In the genomic region with DNA sequence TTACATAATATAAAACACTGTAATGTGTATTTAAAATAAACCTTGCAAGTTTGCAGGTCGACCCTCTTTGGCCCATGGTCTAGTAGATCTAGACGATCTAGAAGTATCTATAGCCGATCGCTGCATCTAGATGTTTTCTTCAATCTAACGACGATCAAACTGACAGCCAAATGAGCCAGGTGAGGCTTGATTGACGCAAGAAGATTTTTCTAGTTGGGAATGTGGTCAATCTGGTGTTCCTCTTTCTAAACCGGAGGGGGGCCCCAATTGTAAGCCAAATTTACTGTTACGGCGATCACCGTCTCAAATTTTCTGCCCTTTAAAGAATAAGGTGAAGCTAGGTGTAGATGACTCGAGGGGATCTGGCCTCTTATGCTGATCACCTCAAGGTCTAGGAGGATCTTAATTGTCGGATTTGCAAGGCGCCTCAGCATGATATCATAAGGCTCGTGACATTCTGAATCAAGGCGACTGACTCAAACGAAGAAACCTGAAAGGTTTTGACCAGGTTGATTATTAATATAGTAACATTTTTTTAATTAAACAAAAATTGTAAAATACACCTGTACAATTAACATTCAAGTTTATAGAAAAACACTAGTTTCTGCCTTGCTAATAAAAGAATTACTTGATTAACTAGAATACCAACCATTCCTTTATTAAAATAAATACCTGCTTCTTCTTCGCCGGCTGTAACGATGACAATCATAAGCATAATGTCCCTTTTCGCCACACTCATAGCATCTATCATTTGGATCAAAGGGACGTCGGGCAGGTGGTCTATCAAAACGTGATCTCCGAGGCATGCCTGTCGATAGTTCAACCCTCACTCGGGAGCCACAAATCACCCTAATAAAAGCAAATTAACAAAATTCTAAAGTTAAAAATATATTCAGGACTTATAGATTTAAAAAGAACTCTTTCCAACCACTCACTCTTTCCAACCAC, we compare ENCODE assay signal across 8 cellular contexts. TPM values are rescaled to one million over a fixed set of nuclear protein-coding genes. Genes with fewer than 3 reads are reported as not detected.
DNase-seq lines count a peak whose midpoint lies in the region; ATAC-seq and TF ChIP-seq lines count a peak whose summit lies in the region.

No MANE protein-coding gene starts in this region.

- H3K4me1 ChIP-seq in BLaER1 treated with 17β-estradiol and CSF1 and Interleukin-3, amounts not matched to agents 10 nM and 100 nM, result peaks cover 35 to 65% (median 47%) of the 10 kb centered on the region in 10 experiments
- peaks cover 11% of the 10 kb centered on the region for H3K4me1 ChIP-seq in colonic mucosa

- TF ChIP-seq CTCF in colonic mucosa (IDR thresholded peaks at IDR 0.05), result no peak

- H3K9ac ChIP-seq in BLaER1 treated with 17β-estradiol and CSF1 and Interleukin-3, amounts not matched to agents 10 nM and 100 nM, result peak overlapping the region; percentile 96 to 100 (median 99)
- H3K9ac ChIP-seq in colonic mucosa (ENCODE audit: low read depth in 2 of 2, low read length in 2 of 2), result peak overlapping the region; percentile 83 to 98

- no peaks in the 10 kb centered on the region for H3K27me3 ChIP-seq in BLaER1 treated with 17β-estradiol and CSF1 and Interleukin-3, amounts not matched to agents 10 nM and 100 nM
- no peaks in the 10 kb centered on the region for H3K27me3 ChIP-seq in colonic mucosa

- peaks cover 0 to 5% (median 0%) of the 10 kb centered on the region in 11 experiments; a peak in 3 of 22 replicates for H3K9me3 ChIP-seq in BLaER1 treated with 17β-estradiol and CSF1 and Interleukin-3, amounts not matched to agents 10 nM and 100 nM (replicated peaks in 1 of 11)
- H3K9me3 ChIP-seq in KOPT-K1 (ENCODE audit: insufficient read depth, low read length, poor library complexity, severe bottlenecking) (no peaks in the 10 kb centered on the region), colonic mucosa (no peaks in the 10 kb centered on the region)

- ATAC-seq in natural killer cell treated with Interleukin-12 subunit alpha and Interleukin-12 subunit beta and Interleukin-15 and Interleukin-18, amount 100 ng/mL, for 72 hours, result no peak
- ATAC-seq in HG02759 (IDR thresholded peaks at IDR 0.05; ENCODE audit: unreplicated experiment), result no peak
- no peak for ATAC-seq in GM21723 (IDR thresholded peaks at IDR 0.05; ENCODE audit: unreplicated experiment)

- no peak for DNase-seq in colonic mucosa
- no peak for DNase-seq in natural killer cell treated with Interleukin-12 subunit alpha and Interleukin-12 subunit beta and Interleukin-15 and Interleukin-18, amount 100 ng/mL, for 72 hours (ENCODE audit: low spot score)
- no peak for DNase-seq in NCI-H1694 treated with DMSO at 0.1 percent for 48 hours (lab: John Stamatoyannopoulos, UW)
- no peak for DNase-seq in NCI-H748 treated with DMSO at 0.1 percent for 48 hours (lab: John Stamatoyannopoulos, UW)

- H3K4me3 ChIP-seq in BLaER1 treated with 17β-estradiol and CSF1 and Interleukin-3, amounts not matched to agents 10 nM and 100 nM, result peak overlapping the region; percentile 74 to 99 (median 95)
- H3K4me3 ChIP-seq in colonic mucosa, result peak overlapping the region; percentile 73

- H3K27ac ChIP-seq in BLaER1 treated with 17β-estradiol and CSF1 and Interleukin-3, amounts not matched to agents 10 nM and 100 nM, result peak overlapping the region in 9 of 11 experiments; percentile 96 to 99 (median 98); a peak in 10 of 22 replicates
- peak overlapping the region; percentile 93 for H3K27ac ChIP-seq in KOPT-K1 (ENCODE audit: low read depth, low read length, poor library complexity, severe bottlenecking)
- H3K27ac ChIP-seq in colonic mucosa, result no peak overlapping the region

- H3K4me2 ChIP-seq in BLaER1 treated with 17β-estradiol and CSF1 and Interleukin-3, amounts not matched to agents 10 nM and 100 nM, result peak overlapping the region; percentile 75 to 92 (median 86)

- H3K27me3 Mint-ChIP-seq in natural killer cell treated with Interleukin-12 subunit alpha and Interleukin-12 subunit beta and Interleukin-15 and Interleukin-18, amount 100 ng/mL, for 72 hours, result no peaks in the 10 kb centered on the region

- peaks cover 59% of the 10 kb centered on the region for H3K36me3 Mint-ChIP-seq in natural killer cell treated with Interleukin-12 subunit alpha and Interleukin-12 subunit beta and Interleukin-15 and Interleukin-18, amount 100 ng/mL, for 72 hours

- no peaks in the 10 kb centered on the region for H3K9me3 Mint-ChIP-seq in natural killer cell treated with Interleukin-12 subunit alpha and Interleukin-12 subunit beta and Interleukin-15 and Interleukin-18, amount 100 ng/mL, for 72 hours

- H3K36me3 ChIP-seq in BLaER1 treated with 17β-estradiol and CSF1 and Interleukin-3, amounts not matched to agents 10 nM and 100 nM, result peaks cover 58 to 64% (median 62%) of the 10 kb centered on the region in 11 experiments
- H3K36me3 ChIP-seq in KOPT-K1 (ENCODE audit: insufficient read depth, low read length) (peaks cover 62% of the 10 kb centered on the region), colonic mucosa (peaks cover 4% of the 10 kb centered on the region)

- peak overlapping the region; percentile 99 to 100 for H3K27ac Mint-ChIP-seq in natural killer cell treated with Interleukin-12 subunit alpha and Interleukin-12 subunit beta and Interleukin-15 and Interleukin-18, amount 100 ng/mL, for 72 hours

- H4K20me1 ChIP-seq in BLaER1 treated with 17β-estradiol and CSF1 and Interleukin-3, amounts not matched to agents 10 nM and 100 nM, result peaks cover 64 to 69% (median 65%) of the 10 kb centered on the region in 11 experiments

- H3K4me3 Mint-ChIP-seq in natural killer cell treated with Interleukin-12 subunit alpha and Interleukin-12 subunit beta and Interleukin-15 and Interleukin-18, amount 100 ng/mL, for 72 hours, result peak overlapping the region; percentile 100

- H3K4me1 Mint-ChIP-seq in natural killer cell treated with Interleukin-12 subunit alpha and Interleukin-12 subunit beta and Interleukin-15 and Interleukin-18, amount 100 ng/mL, for 72 hours (ENCODE audit: low read depth in 2 of 2), result peaks cover 65 to 68% of the 10 kb centered on the region in 2 donors

- intact Hi-C loops in colonic mucosa (cut with DNase I), result no loop called here

RNA-seq across cellular contexts. Expression of gene SRSF7, which starts 2.0 kb away (rescaled TPM):
- 100 to 1,000 TPM; 119 to 157 TPM for total RNA-seq in colonic mucosa
- total RNA-seq in natural killer cell treated with Interleukin-12 subunit alpha and Interleukin-12 subunit beta and Interleukin-15 and Interleukin-18, amount 100 ng/mL, for 72 hours, result 100 to 1,000 TPM; 238 to 389 TPM

RNA-seq across cellular contexts. Expression of gene GEMIN6, which starts 28.9 kb away (rescaled TPM):
- total RNA-seq in colonic mucosa, result 10 to 100 TPM in 1 of 2 donors, 1 to 10 TPM in 1; 8.8 to 18.7 TPM
- 10 to 100 TPM; 16.4 to 23.1 TPM for total RNA-seq in natural killer cell treated with Interleukin-12 subunit alpha and Interleukin-12 subunit beta and Interleukin-15 and Interleukin-18, amount 100 ng/mL, for 72 hours
